8 cellular contexts compared by ENCODE assay signal in genomic region chr19:45097776-45098520, GRCh38. TPM values are rescaled to one million over a fixed set of nuclear protein-coding genes. Genes with fewer than 3 reads are reported as not detected.
DNase-seq lines count a peak whose midpoint lies in the region; ATAC-seq and TF ChIP-seq lines count a peak whose summit lies in the region.

No MANE protein-coding gene starts in this region.

- no peaks in the 10 kb centered on the region for H3K27me3 ChIP-seq in ovary

- TF ChIP-seq EP300 in ovary (IDR thresholded peaks at IDR 0.05), result no peak

- H3K4me3 ChIP-seq in ovary, result no peak overlapping the region

- ATAC-seq in HG03159 (IDR thresholded peaks at IDR 0.05; ENCODE audit: unreplicated experiment), result no peak

- no peaks in the 10 kb centered on the region for H3K36me3 ChIP-seq in ovary

- peaks cover 37% of the 10 kb centered on the region for H3K4me1 ChIP-seq in ovary (ENCODE audit: insufficient read depth)

- no peak for TF ChIP-seq POLR2A in ovary (IDR thresholded peaks at IDR 0.05)

- intact Hi-C loops in ovary (cut with DNase I), result no loop called here

- WGBS in ovary, 3 donors, result 40 to 54% (median 41%) methylated on average over 15 to 16 of the region's 16 CpGs

- no peak for TF ChIP-seq CTCF in ovary (IDR thresholded peaks at IDR 0.05)

- no peak overlapping the region for H3K27ac ChIP-seq in ovary

- peak; percentile 94 for DNase-seq in HCEC 1CT
- DNase-seq in SW480 (ENCODE audit: low spot score), result peak; percentile 92
- peak; percentile 85 for DNase-seq in fibroblast of the conjunctiva (ENCODE audit: low read depth)
- peak in 4 of 5 donors; percentile 39 to 59 (median 48) for DNase-seq in ovary
- no peak for DNase-seq in LoVo (ENCODE audit: low spot score)
- no peak for DNase-seq in NCI-H526 treated with DMSO at 0.1 percent for 48 hours (lab: John Stamatoyannopoulos, UW)
- DNase-seq in SHP77 (lab: John Stamatoyannopoulos, UW), result no peak

- no peaks in the 10 kb centered on the region for H3K9me3 ChIP-seq in ovary

RNA-seq across cellular contexts. Expression of gene PPP1R37, which starts 5.0 kb away (rescaled TPM):
- total RNA-seq in ovary, result 10 to 100 TPM; 18.5 to 28.4 (median 23.1) TPM
- polyA plus RNA-seq in ovary, result 10 to 100 TPM in 1 of 2 donors, 1 to 10 TPM in 1; 5.5 to 19.5 TPM

RNA-seq across cellular contexts. Expression of gene GEMIN7, which starts 18.9 kb away (rescaled TPM):
- 10 to 100 TPM; 10.4 to 16.0 (median 12.1) TPM for total RNA-seq in ovary
- polyA plus RNA-seq in ovary, result 10 to 100 TPM in 1 of 2 donors, 1 to 10 TPM in 1; 9.7 to 11.7 TPM

RNA-seq across cellular contexts. Expression of gene ZNF296, which starts 21.7 kb away (rescaled TPM):
- 1 to 10 TPM in 1 of 7 donors, under 1 TPM in 6; 0.24 to 2.4 (median 0.52) TPM for total RNA-seq in ovary
- under 1 TPM in 1 of 2 donors, not detected in 1; 0.29 TPM for polyA plus RNA-seq in ovary

RNA-seq across cellular contexts. Expression of gene CLASRP, which starts 59.1 kb away (rescaled TPM):
- 100 to 1,000 TPM in 2 of 7 donors, 10 to 100 TPM in 5; 52.3 to 113 (median 80.3) TPM for total RNA-seq in ovary
- 10 to 100 TPM; 29.5 to 82.1 TPM for polyA plus RNA-seq in ovary

Comparison
In these comparisons a context has a peak if more than half of its experiments do, and no peak if none do; other contexts are left out.
1. DNase-seq: peak in HCEC 1CT (single experiment), SW480 (single experiment), fibroblast of the conjunctiva (single experiment) and ovary (4 of 5); none in LoVo (single experiment), NCI-H526 treated with DMSO at 0.1 percent for 48 hours (single experiment) and SHP77 (0 of 2).